Comparison of ENCODE assay signal across 7 cellular contexts in the genomic region with DNA sequence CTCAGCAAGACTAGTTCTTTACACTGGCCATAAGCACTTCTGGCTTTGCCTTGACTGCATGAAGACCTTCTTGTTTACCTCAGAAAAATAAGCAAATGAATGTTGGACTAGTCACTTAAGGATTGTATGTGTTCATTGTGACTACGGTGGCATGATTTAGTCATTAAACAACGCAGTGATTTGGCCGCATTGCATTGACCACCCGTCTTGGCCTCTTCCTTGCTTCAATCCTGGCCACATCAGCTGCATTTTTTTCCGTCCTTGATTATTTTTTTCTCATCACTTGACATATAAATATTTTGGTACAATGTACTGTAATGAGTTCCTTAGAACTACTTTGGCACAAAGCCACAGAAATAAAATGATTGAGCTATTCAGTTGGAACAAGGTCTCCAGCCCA.
"Had no signal": no experiment of that assay in that cellular context is flagged by ENCODE, and none has a peak within 500 bp of the region (broad histone marks: within the 10 kb centered on the region; RNA-seq: fewer than 3 reads in every experiment).

No MANE protein-coding gene starts in this region.

- H3K4me3 ChIP-seq: K562 had no signal

- DNase-seq: IMR-90, KBM-7, KG1 had no signal

- ATAC-seq: HepG2, K562 had no signal

- H3K27ac ChIP-seq: HL-60, KMS-11 had no signal
